In genomic region chrX:119375561-119375960, GRCh38 we compare ENCODE assay signal across 29 cellular contexts.
"Had no signal": no experiment of that assay in that cellular context is flagged by ENCODE, and none has a peak within 500 bp of the region (broad histone marks: within the 10 kb centered on the region; RNA-seq: fewer than 3 reads in every experiment).

No MANE protein-coding gene starts in this region.

- H3K36me3 ChIP-seq: adrenal gland, ascending aorta, breast epithelium, colonic mucosa, esophagus muscularis mucosa, heart right ventricle, neutrophil, pancreas, right atrium auricular region, tibial nerve had no signal

- H3K4me3 ChIP-seq: adrenal gland, ascending aorta, breast epithelium, colonic mucosa, dorsolateral prefrontal cortex, esophagus muscularis mucosa, heart right ventricle, pancreas, psoas muscle, right atrium auricular region, tibial nerve had no signal

- H3K4me1 Mint-ChIP-seq: activated B cell treated with CpG ODN at 0.5 μM for 24 hours, memory B cell, nephron had no signal

- H3K27ac Mint-ChIP-seq: activated B cell treated with CpG ODN at 0.5 μM for 24 hours; activated naive CD8-positive, alpha-beta T cell; activated T-helper 2 cell treated with anti-CD3 and anti-CD28 coated beads, Interferon-gamma antibody, Interleukin-2, Interleukin-4, amounts not matched to agents 10 μg/mL and 5 μg/mL and 100 μg/mL, durations not matched to agents 14 hours and 24 hours and 36 hours; effector memory CD8-positive, alpha-beta T cell; memory B cell; nephron; stimulated activated naive CD8-positive, alpha-beta T cell treated with anti-CD3 and anti-CD28 coated beads, Interleukin-15, Interleukin-2, amounts not matched to agents 100 ng/mL and 50 ng/mL, for 24 hours had no signal

- ATAC-seq: activated T-cell treated with anti-CD3 and anti-CD28 coated beads, Interleukin-2, amount 50 U/mL, for 4 hours; effector memory CD8-positive, alpha-beta T cell; heart right ventricle; left colon; pancreas; psoas muscle had no signal

- H3K27ac ChIP-seq: adrenal gland, ascending aorta, breast epithelium, colonic mucosa, dorsolateral prefrontal cortex, esophagus muscularis mucosa, heart right ventricle, neutrophil, pancreas, psoas muscle, right atrium auricular region, tibial nerve had no signal

- FAIRE-seq: pancreas had no signal

- H3K4me1 ChIP-seq: adrenal gland, ascending aorta, breast epithelium, colonic mucosa, esophagus muscularis mucosa, heart right ventricle, pancreas, psoas muscle, right atrium auricular region, tibial nerve had no signal

- H3K27me3 ChIP-seq: ascending aorta, colonic mucosa, esophagus muscularis mucosa, neutrophil, pancreas, right atrium auricular region, tibial nerve had no signal

- H3K27me3 Mint-ChIP-seq: activated naive CD8-positive, alpha-beta T cell had no signal

- H3K9me3 ChIP-seq: adrenal gland, ascending aorta, breast epithelium, colonic mucosa, esophagus muscularis mucosa, heart right ventricle, neutrophil, pancreas, psoas muscle, right atrium auricular region, tibial nerve had no signal

- DNase-seq: activated B cell treated with CpG ODN at 0.5 μM for 24 hours; activated CD4-positive, alpha-beta T cell treated with anti-CD3 and anti-CD28 coated beads for 4 hours; activated CD4-positive, alpha-beta T cell treated with anti-CD3 and anti-CD28 coated beads, Interleukin-2, amount 50 U/mL, for 48 hours; activated CD8-positive, alpha-beta memory T cell treated with anti-CD3 and anti-CD28 coated beads, Interleukin-2, amount 50 U/mL, for 48 hours; activated naive CD4-positive, alpha-beta T cell; activated T-cell treated with anti-CD3 and anti-CD28 coated beads, Interleukin-2, amount 50 U/mL, for 4 hours; adrenal gland; colonic mucosa; dorsolateral prefrontal cortex; effector memory CD8-positive, alpha-beta T cell; heart right ventricle; islet precursor cell; left colon; pancreas; psoas muscle; stimulated activated CD4-positive, alpha-beta T cell treated with anti-CD3 and anti-CD28 coated beads, Interleukin-12 subunit alpha, Interleukin-12 subunit beta, amount 100 ng/mL, for 4 hours; stimulated activated CD4-positive, alpha-beta T cell treated with anti-CD3 and anti-CD28 coated beads, Interleukin-4, amount 100 ng/mL, for 4 hours; substantia nigra had no signal

- H3K4me3 Mint-ChIP-seq: activated B cell treated with CpG ODN at 0.5 μM for 24 hours; activated naive CD8-positive, alpha-beta T cell; activated T-cell treated with anti-CD3 and anti-CD28 coated beads, Interleukin-2, amount 50 U/mL, for 4 hours; effector memory CD8-positive, alpha-beta T cell; memory B cell; nephron; stimulated activated naive CD8-positive, alpha-beta T cell treated with anti-CD3 and anti-CD28 coated beads, Interleukin-15, Interleukin-2, amounts not matched to agents 100 ng/mL and 50 ng/mL, for 24 hours had no signal
